In the genomic region with DNA sequence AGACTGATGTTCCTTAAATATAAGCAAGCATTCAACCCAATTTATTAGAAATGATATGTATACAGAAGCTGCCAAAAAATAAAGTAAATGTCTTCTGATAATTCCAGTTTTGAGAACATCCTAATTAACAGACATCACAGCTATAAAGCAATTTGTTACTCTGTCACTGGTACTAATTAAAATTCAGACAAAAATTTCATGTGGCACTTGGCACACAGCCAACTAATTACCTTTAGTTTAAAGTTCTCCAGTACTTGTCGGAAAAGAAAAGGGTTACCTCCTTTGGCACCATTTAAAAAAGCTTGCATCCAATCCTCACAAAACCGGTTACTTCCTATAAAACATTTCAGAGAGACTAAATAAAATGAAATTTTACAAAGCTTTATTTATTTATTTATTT, we compare ENCODE assay signal across 17 cellular contexts. TPM values are rescaled to one million over a fixed set of nuclear protein-coding genes. Genes with fewer than 3 reads are reported as not detected.
DNase-seq lines count a peak whose midpoint lies in the region; ATAC-seq, FAIRE-seq and TF ChIP-seq lines count a peak whose summit lies in the region.
"Had no signal": no experiment of that assay in that cellular context is flagged by ENCODE, and none has a peak within 500 bp of the region (broad histone marks: within the 10 kb centered on the region; RNA-seq: fewer than 3 reads in every experiment).

No MANE protein-coding gene starts in this region.

- H3K4me3 ChIP-seq in A549 (no peak overlapping the region), HEK293 (ENCODE audit: low read depth, low read length) (no peak overlapping the region), endodermal cell (ENCODE audit: low read length) (no peak overlapping the region), dorsolateral prefrontal cortex (no peak overlapping the region)
- H3K4me3 ChIP-seq: GM23248, HAP-1 had no signal

- no peaks in the 10 kb centered on the region for H3K9me3 Mint-ChIP-seq in activated CD8-positive, alpha-beta memory T cell treated with anti-CD3 and anti-CD28 coated beads, Interleukin-2, amount 10 ng/mL, durations not matched to agents 7 days and 5 days (ENCODE audit: low read depth)
- H3K9me3 Mint-ChIP-seq in endodermal cell: no peaks in the 10 kb centered on the region
- H3K9me3 Mint-ChIP-seq: CD4-positive, alpha-beta memory T cell had no signal

- H3K27ac Mint-ChIP-seq in activated CD8-positive, alpha-beta memory T cell treated with anti-CD3 and anti-CD28 coated beads, Interleukin-2, amount 10 ng/mL, durations not matched to agents 7 days and 5 days: peak overlapping the region; percentile 15
- H3K27ac Mint-ChIP-seq in endodermal cell: no peak overlapping the region
- H3K27ac Mint-ChIP-seq: CD4-positive, alpha-beta memory T cell had no signal

- H3K4me2 ChIP-seq in A549: no peak overlapping the region

- TF ChIP-seq POLR2A in A549 (IDR thresholded peaks at IDR 0.05; ENCODE audit: low read length): no peak

- H3K4me3 Mint-ChIP-seq in activated CD8-positive, alpha-beta memory T cell treated with anti-CD3 and anti-CD28 coated beads, Interleukin-2, amount 10 ng/mL, durations not matched to agents 7 days and 5 days: no peak overlapping the region
- H3K4me3 Mint-ChIP-seq in endodermal cell: no peak overlapping the region
- H3K4me3 Mint-ChIP-seq: CD4-positive, alpha-beta memory T cell had no signal

- peaks cover 36% of the 10 kb centered on the region for H3K36me3 Mint-ChIP-seq in activated CD8-positive, alpha-beta memory T cell treated with anti-CD3 and anti-CD28 coated beads, Interleukin-2, amount 10 ng/mL, durations not matched to agents 7 days and 5 days
- H3K36me3 Mint-ChIP-seq in endodermal cell (ENCODE audit: low read depth): peaks cover 50% of the 10 kb centered on the region

- H3K36me3 ChIP-seq in HEK293 (ENCODE audit: control insufficient read depth in 2 of 2, insufficient read depth in 1 of 2, low read length in 2 of 2) (peaks cover 53 to 62% of the 10 kb centered on the region in 2 experiments), endodermal cell (ENCODE audit: control insufficient read depth, insufficient read depth, low read length) (peaks cover 60% of the 10 kb centered on the region)
- H3K36me3 ChIP-seq: BE2C had no signal

- H3K9me3 ChIP-seq in A549 (no peaks in the 10 kb centered on the region), HEK293 (ENCODE audit: control insufficient read depth, insufficient read depth, low read depth, low read length) (no peaks in the 10 kb centered on the region), endodermal cell (ENCODE audit: control insufficient read depth, low read length) (no peaks in the 10 kb centered on the region)
- H3K9me3 ChIP-seq: BE2C, HAP-1 had no signal

- WGBS in A549 (ENCODE audit: missing lambda C conversion rate): 93% methylated on average over 2 of the region's 2 CpGs
- 97 to 100% methylated on average over 1 of the region's 2 CpGs for WGBS in endodermal cell (ENCODE audit: insufficient coverage in 1 of 2, insufficient read length in 1 of 2), 2 experiments

- no peaks in the 10 kb centered on the region for H3K4me1 ChIP-seq in A549
- H3K4me1 ChIP-seq in HEK293 (ENCODE audit: control insufficient read depth, insufficient read depth, low read length): no peaks in the 10 kb centered on the region
- no peaks in the 10 kb centered on the region for H3K4me1 ChIP-seq in endodermal cell (ENCODE audit: control insufficient read depth, insufficient read depth, low read length)
- H3K4me1 ChIP-seq: BE2C, HAP-1 had no signal

- peak; percentile 18 for FAIRE-seq in A549 (lab: Jason Lieb, UNC)
- FAIRE-seq: GM12892, GM18507 had no signal

- H3K27me3 Mint-ChIP-seq in activated CD8-positive, alpha-beta memory T cell treated with anti-CD3 and anti-CD28 coated beads, Interleukin-2, amount 10 ng/mL, durations not matched to agents 7 days and 5 days: no peaks in the 10 kb centered on the region
- H3K27me3 Mint-ChIP-seq in endodermal cell (ENCODE audit: insufficient read depth): no peaks in the 10 kb centered on the region
- H3K27me3 Mint-ChIP-seq: CD4-positive, alpha-beta memory T cell had no signal

- CTCF ChIA-PET in activated CD8-positive, alpha-beta memory T cell treated with anti-CD3 and anti-CD28 coated beads, Interleukin-2, amount 10 ng/mL, durations not matched to agents 7 days and 5 days (lab: Charles Lee): interaction anchor here (0.9 to 1.5 kb wide), 4 partner anchors 9 to 80 kb away, joined by 3 to 4 read pairs (median 4); partner anchors contain the start of gene C17orf75
- CTCF ChIA-PET in A549 (lab: Yijun Ruan, JAX) (interaction anchor here (1.0 to 3.9 kb wide), 4 partner anchors 11 to 45 kb away, joined by 3 to 40 read pairs (median 5); no protein-coding TSS in a partner anchor), HEK293 (lab: Yijun Ruan, JAX) (interaction anchor here (0.8 to 2.0 kb wide), 2 partner anchors 13 to 111 kb away, joined by 3 to 10 read pairs; partner anchors contain the start of gene PSMD11)

- peaks cover 39% of the 10 kb centered on the region for H3K4me1 Mint-ChIP-seq in activated CD8-positive, alpha-beta memory T cell treated with anti-CD3 and anti-CD28 coated beads, Interleukin-2, amount 10 ng/mL, durations not matched to agents 7 days and 5 days
- no peaks in the 10 kb centered on the region for H3K4me1 Mint-ChIP-seq in endodermal cell

- TF ChIP-seq RAD21 in A549 (conservative IDR thresholded peaks at IDR 0.05 in 1 of 2, IDR thresholded peaks at IDR 0.05 in 1 of 2): no peak

- H3K9ac ChIP-seq in endodermal cell (ENCODE audit: extremely low read depth, low read length, poor library complexity, severe bottlenecking): no peak overlapping the region
- H3K9ac ChIP-seq: GM23248 had no signal

- H3K27ac ChIP-seq in A549 (no peak overlapping the region), HEK293 (ENCODE audit: extremely low read depth, low read depth, low read length) (no peak overlapping the region), endodermal cell (ENCODE audit: low read depth, low read length) (no peak overlapping the region), dorsolateral prefrontal cortex (no peak overlapping the region)
- H3K27ac ChIP-seq: C4-2B, GM23248 had no signal

- H3K27me3 ChIP-seq in endodermal cell (ENCODE audit: control insufficient read depth, insufficient read depth, low read length, poor library complexity, severe bottlenecking) (no peaks in the 10 kb centered on the region), dorsolateral prefrontal cortex (no peaks in the 10 kb centered on the region)
- H3K27me3 ChIP-seq: BE2C had no signal

- no peak for TF ChIP-seq CTCF in A549 (IDR thresholded peaks at IDR 0.05)
- TF ChIP-seq CTCF in HEK293 (tag by site-specific recombination; IDR thresholded peaks at IDR 0.05): no peak
- no peak for TF ChIP-seq CTCF in endodermal cell (conservative IDR thresholded peaks at IDR 0.05)
- no peak for TF ChIP-seq CTCF in dorsolateral prefrontal cortex (IDR thresholded peaks at IDR 0.05 in 54 of 56, conservative IDR thresholded peaks at IDR 0.05 in 2 of 56; ENCODE audit: low read depth in 1 of 56, partially characterized antibody in 56 of 56)

- POLR2A ChIA-PET in A549 (lab: Yijun Ruan, JAX) (no interaction called here), HEK293 (lab: Yijun Ruan, JAX) (no interaction called here)

- intact Hi-C loops in dorsolateral prefrontal cortex (cut with DNase I): no loop called here

- no peak for TF ChIP-seq EP300 in A549 (IDR thresholded peaks at IDR 0.05)

- no peak for ATAC-seq in activated CD8-positive, alpha-beta memory T cell treated with anti-CD3 and anti-CD28 coated beads, Interleukin-2, amount 10 ng/mL, durations not matched to agents 7 days and 5 days
- no peak for ATAC-seq in A549

- no peak for DNase-seq in activated CD8-positive, alpha-beta memory T cell treated with anti-CD3 and anti-CD28 coated beads, Interleukin-2, amount 10 ng/mL, durations not matched to agents 7 days and 5 days
- DNase-seq in activated CD8-positive, alpha-beta memory T cell treated with anti-CD3 and anti-CD28 coated beads for 24 hours: no peak
- DNase-seq in A549 (ENCODE audit: low read depth in 1 of 2, low spot score in 1 of 2): no peak
- DNase-seq in endodermal cell: peak; percentile 2
- DNase-seq in dorsolateral prefrontal cortex: no peak
- DNase-seq: ACHN; BE2C; CD4-positive, alpha-beta memory T cell; DMS153; DMS79; GDM1; GM23248 had no signal

TF ChIP-seq in HEK293, 187 proteins besides CTCF, POLR2A, EP300 and RAD21 (continues in another document):
- no peak for TF ChIP-seq KLF16 (tag by site-specific recombination; IDR thresholded peaks at IDR 0.05)
- TF ChIP-seq SCRT2 (tag by site-specific recombination; IDR thresholded peaks at IDR 0.05): no peak
- no peak for TF ChIP-seq SP3 (tag by site-specific recombination; IDR thresholded peaks at IDR 0.05)

RNA-seq across cellular contexts. Expression of gene C17orf75, which starts 8.8 kb away (rescaled TPM):
- total RNA-seq in activated CD8-positive, alpha-beta memory T cell treated with anti-CD3 and anti-CD28 coated beads, Interleukin-2, amount 10 ng/mL, durations not matched to agents 7 days and 5 days: 10 to 100 TPM; 32.3 to 39.0 TPM
- polyA plus RNA-seq in A549 (2011; rRNA removed) (36.9 and 49.6 TPM in 2 replicates), A549 (2017; fragmentation: RNase III; extraction: RNeasy Plus Mini Kit Qiagen cat#74134 plus additional on column Dnase treatment) (36.3 to 43.8 TPM (median 38.2 TPM) in 3 replicates)
- polyA plus RNA-seq in A549 (2012; cell fraction: cytosol; rRNA removed): 15.5 and 15.7 TPM in 2 replicates
- polyA plus RNA-seq in A549 (2012; cell fraction: nucleus; rRNA removed): 17.4 and 19.9 TPM in 2 replicates
- polyA minus RNA-seq in A549 (2011; rRNA and poly(A)+ RNA removed): 17.9 and 19.5 TPM in 2 replicates
- total RNA-seq in endodermal cell (10 to 100 TPM; 33.7 to 52.2 TPM), dorsolateral prefrontal cortex (10 to 100 TPM; 13.8 to 48.9 (median 32.4) TPM)
- polyA plus RNA-seq in endodermal cell (2013, experiment 1 of 2): 55.9 TPM
- 43.6 TPM for polyA plus RNA-seq in endodermal cell (2013, experiment 2 of 2)

RNA-seq across cellular contexts. Expression of gene ZNF207, which starts 16.8 kb away (rescaled TPM):
- total RNA-seq in activated CD8-positive, alpha-beta memory T cell treated with anti-CD3 and anti-CD28 coated beads, Interleukin-2, amount 10 ng/mL, durations not matched to agents 7 days and 5 days: 100 to 1,000 TPM; 271 to 292 TPM
- polyA plus RNA-seq in A549 (2011; rRNA removed) (292 and 296 TPM in 2 replicates), A549 (2017; fragmentation: RNase III; extraction: RNeasy Plus Mini Kit Qiagen cat#74134 plus additional on column Dnase treatment) (188 to 208 TPM (median 188 TPM) in 3 replicates)
- polyA plus RNA-seq in A549 (2012; cell fraction: cytosol; rRNA removed): 159 and 197 TPM in 2 replicates
- 173 and 216 TPM in 2 replicates for polyA plus RNA-seq in A549 (2012; cell fraction: nucleus; rRNA removed)
- polyA minus RNA-seq in A549 (2011; rRNA and poly(A)+ RNA removed): 290 and 357 TPM in 2 replicates
- total RNA-seq in endodermal cell (100 to 1,000 TPM; 234 to 255 TPM), dorsolateral prefrontal cortex (100 to 1,000 TPM; 116 to 206 (median 155) TPM)
- polyA plus RNA-seq in endodermal cell (2013, experiment 1 of 2): 230 TPM
- polyA plus RNA-seq in endodermal cell (2013, experiment 2 of 2): 217 TPM
